In the genomic region with DNA sequence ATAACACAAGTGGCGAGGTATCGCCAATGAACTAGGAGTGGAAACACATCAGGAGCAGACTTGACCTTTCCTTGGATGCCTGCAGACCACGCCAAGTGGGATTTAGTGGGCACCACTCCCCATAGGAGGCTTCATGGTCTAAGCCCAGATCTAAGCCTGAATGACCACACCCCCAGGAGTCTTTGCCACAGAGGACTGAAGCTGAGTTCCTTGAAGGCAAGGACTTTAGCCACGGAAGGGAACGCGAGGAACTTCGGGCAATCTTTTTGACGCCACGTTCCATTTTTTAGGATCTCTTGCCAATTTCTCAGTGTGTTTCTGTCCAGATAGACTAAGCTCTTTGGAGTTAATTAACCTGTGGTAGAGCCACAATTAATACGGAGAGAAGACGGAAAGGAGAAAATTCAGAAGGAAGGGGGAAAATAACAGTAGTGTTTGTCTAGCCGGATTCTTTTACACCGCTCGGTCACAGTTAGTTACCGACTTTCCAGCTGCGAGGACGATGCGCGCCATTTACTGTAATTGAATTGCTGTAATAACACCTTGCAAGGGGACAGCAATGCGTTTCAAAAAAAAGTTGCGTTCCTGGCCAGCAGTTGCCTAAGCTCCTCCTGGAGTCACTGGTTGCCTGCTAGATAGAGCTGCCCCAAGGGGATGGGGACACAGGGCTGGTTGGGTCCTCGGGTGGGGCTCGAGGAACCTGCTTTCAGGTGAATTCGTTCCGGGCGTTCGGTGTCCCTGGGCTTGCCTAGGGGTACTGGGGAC, we compare ENCODE assay signal across 19 cellular contexts. TPM values are rescaled to one million over a fixed set of nuclear protein-coding genes. Genes with fewer than 3 reads are reported as not detected.
A peak's percentile ranks its signal among the peaks of the same experiment; 100 is the strongest.
DNase-seq lines count a peak whose midpoint lies in the region; ATAC-seq, FAIRE-seq and TF ChIP-seq lines count a peak whose summit lies in the region.
"Had no signal": no experiment of that assay in that cellular context is flagged by ENCODE, and none has a peak within 500 bp of the region (broad histone marks: within the 10 kb centered on the region; RNA-seq: fewer than 3 reads in every experiment).

No MANE protein-coding gene starts in this region.

- CTCF ChIA-PET in H1 (lab: Charles Lee; ENCODE audit: partially characterized antibody): interaction anchor here (0.6 to 5.9 kb wide), 10 partner anchors 10 to 1761 kb away, joined by 3 to 58 read pairs (median 5); no protein-coding TSS in a partner anchor

- POLR2A ChIA-PET in H1 (lab: Charles Lee; ENCODE audit: partially characterized antibody): interaction anchor here (0.7 to 2.6 kb wide), 2 partner anchors 48 to 54 kb away, joined by 3 to 8 read pairs; no protein-coding TSS in a partner anchor

- H3K27me3 ChIP-seq in right atrium auricular region: peaks cover 0 to 5% of the 10 kb centered on the region in 2 donors
- H3K27me3 ChIP-seq in H1 (replicated peaks in 1 of 4; ENCODE audit: control insufficient read depth in 3 of 4, extremely low read depth in 1 of 4, insufficient read depth in 3 of 4, low read length in 3 of 4): peaks cover 88 to 100% (median 96%) of the 10 kb centered on the region in 4 experiments
- peaks cover 51% of the 10 kb centered on the region for H3K27me3 ChIP-seq in upper lobe of right lung
- peaks cover 57% of the 10 kb centered on the region for H3K27me3 ChIP-seq in HAP-1 (ENCODE audit: low read depth)
- H3K27me3 ChIP-seq: brain microvascular endothelial cell, gastroesophageal sphincter had no signal

- in situ Hi-C loops in HAP-1 (cut with MboI; ENCODE audit: low sequenced_read_pairs): no loop called here

- intact Hi-C loops in left cardiac atrium (cut with DNase I) (loop anchor here in 1 of 2 donors (10.0 kb wide), 1 partner anchor 57 kb away; no protein-coding TSS in a partner anchor), upper lobe of right lung (cut with DNase I) (no loop called here)

- H3K27me3 Mint-ChIP-seq in neural crest cell (ENCODE audit: low read depth): peaks cover 95% of the 10 kb centered on the region

- H2AK5ac ChIP-seq in H1 (ENCODE audit: low read depth, low read length): no peak overlapping the region

- H3K27ac ChIP-seq in right atrium auricular region (no peak overlapping the region), H1 (ENCODE audit: low read depth, low read length) (no peak overlapping the region), upper lobe of right lung (no peak overlapping the region)
- H3K27ac ChIP-seq: brain microvascular endothelial cell, gastroesophageal sphincter, upper lobe of left lung had no signal

- peaks cover 4% of the 10 kb centered on the region for H3K36me3 Mint-ChIP-seq in neural crest cell (ENCODE audit: low read depth)

- H3K9ac ChIP-seq in H1 (replicated peaks in 1 of 4; ENCODE audit: extremely low read depth in 1 of 4, low read depth in 3 of 4, low read length in 3 of 4): no peak overlapping the region

- WGBS in H1 (ENCODE audit: extremely low coverage in 1 of 2, insufficient coverage in 1 of 2, insufficient read length in 1 of 2, insufficient replicate concordance in 2 of 2, low coverage in 1 of 2, low lambda C conversion rate in 2 of 2, missing lambda C conversion rate in 1 of 2), 2 experiments: 11% methylated on average over 25 of the region's 27 CpGs; no CpG with 5 or more reads in 1 of the 2 experiments

- H4K8ac ChIP-seq in H1 (ENCODE audit: extremely low read depth, insufficient read depth, low read length): no peak overlapping the region

- H3K4me3 ChIP-seq in right atrium auricular region (peak overlapping the region; percentile 28 to 34), H1 (ENCODE audit: extremely low read depth in 1 of 4, insufficient read depth in 2 of 4, low read depth in 3 of 4, low read length in 4 of 4) (peak overlapping the region in 3 of 4 experiments; percentile 17 to 38 (median 17); a peak in 1 of 8 replicates), upper lobe of right lung (peak overlapping the region; percentile 19), HAP-1 (no peak overlapping the region)

- no peak for FAIRE-seq in H1 (lab: Jason Lieb, UNC)
- FAIRE-seq: D721Med, keratinocyte had no signal

- H3K9me3 Mint-ChIP-seq in neural crest cell: peaks cover under 1% of the 10 kb centered on the region

- H3K9me3 ChIP-seq in right atrium auricular region: no peaks in the 10 kb centered on the region
- no peaks in the 10 kb centered on the region for H3K9me3 ChIP-seq in H1 (ENCODE audit: insufficient read depth in 2 of 2, low read depth in 1 of 2, low read length in 1 of 2)
- H3K9me3 ChIP-seq in upper lobe of right lung: no peaks in the 10 kb centered on the region
- H3K9me3 ChIP-seq in HAP-1: no peaks in the 10 kb centered on the region
- H3K9me3 ChIP-seq: gastroesophageal sphincter, upper lobe of left lung had no signal

- no peaks in the 10 kb centered on the region for H3K79me1 ChIP-seq in H1 (ENCODE audit: low read depth, low read length)

- no peak for TF ChIP-seq EP300 in H1 (IDR thresholded peaks at IDR 0.05; ENCODE audit: borderline replicate concordance in 1 of 2, low read depth in 2 of 2, low read length in 2 of 2)

- peak overlapping the region; percentile 1 for H3K4me3 Mint-ChIP-seq in neural crest cell

- no peak overlapping the region for H3K18ac ChIP-seq in H1 (ENCODE audit: extremely low read depth, low read length)

- H3K23me2 ChIP-seq in H1 (ENCODE audit: low read depth, low read length): no peaks in the 10 kb centered on the region

- H3K4me1 ChIP-seq in right atrium auricular region (peaks cover 0 to 11% of the 10 kb centered on the region in 2 donors), H1 (replicated peaks in 1 of 4; ENCODE audit: control insufficient read depth in 3 of 4, insufficient read depth in 4 of 4, low read length in 3 of 4) (peaks cover 6 to 29% (median 11%) of the 10 kb centered on the region in 4 experiments), upper lobe of right lung (no peaks in the 10 kb centered on the region), HAP-1 (peaks cover 4% of the 10 kb centered on the region)
- H3K4me1 ChIP-seq: gastroesophageal sphincter had no signal

- TF ChIP-seq CTCF in right atrium auricular region (IDR thresholded peaks at IDR 0.05): no peak
- no peak for TF ChIP-seq CTCF in H1 (IDR thresholded peaks at IDR 0.05; ENCODE audit: control extremely low read depth in 1 of 3, insufficient read depth in 1 of 3, low read depth in 1 of 3, low read length in 3 of 3)
- no peak for TF ChIP-seq CTCF in neural crest cell (conservative IDR thresholded peaks at IDR 0.05)
- TF ChIP-seq CTCF in upper lobe of right lung (IDR thresholded peaks at IDR 0.05): no peak

- peaks cover 43% of the 10 kb centered on the region for H3K4me1 Mint-ChIP-seq in neural crest cell

- no peaks in the 10 kb centered on the region for H3K79me2 ChIP-seq in H1 (ENCODE audit: control insufficient read depth in 1 of 2, insufficient read depth in 2 of 2, low read length in 2 of 2)

- no peak overlapping the region for H2BK5ac ChIP-seq in H1 (ENCODE audit: low read depth, low read length)

- no peak overlapping the region for H2BK120ac ChIP-seq in H1 (replicated peaks; ENCODE audit: low read depth, low read length)

- H3K56ac ChIP-seq in H1 (replicated peaks; ENCODE audit: insufficient read length, low read depth, low read length): no peak overlapping the region

- H2AFZ ChIP-seq in H1 (ENCODE audit: low read length): no peak overlapping the region

- no peak for TF ChIP-seq POLR2A in H1 (IDR thresholded peaks at IDR 0.05; ENCODE audit: control extremely low read depth in 1 of 2, low read depth in 2 of 2, low read length in 2 of 2)

- H4K20me1 ChIP-seq in H1 (replicated peaks in 1 of 2; ENCODE audit: control insufficient read depth in 1 of 2, insufficient read depth in 2 of 2, low read length in 2 of 2): peaks cover 26 to 27% of the 10 kb centered on the region in 2 experiments

- H4K91ac ChIP-seq in H1 (replicated peaks; ENCODE audit: insufficient read length, low read length): no peak overlapping the region

- no peak for TF ChIP-seq RAD21 in H1 (IDR thresholded peaks at IDR 0.05 in 1 of 2, conservative IDR thresholded peaks at IDR 0.05 in 1 of 2; ENCODE audit: low read depth in 2 of 2, low read length in 2 of 2)

- H3K27ac Mint-ChIP-seq in neural crest cell (ENCODE audit: unreplicated experiment): no peak overlapping the region

- DNase-seq in right atrium auricular region (ENCODE audit: low spot score): no peak
- DNase-seq in left cardiac atrium: no peak
- peak in 1 of 2 experiments; percentile 57 for DNase-seq in H1 (ENCODE audit: low read depth in 1 of 2, low spot score in 2 of 2)
- no peak for DNase-seq in neural crest cell (ENCODE audit: low read depth, low spot score)
- DNase-seq in upper lobe of right lung: no peak
- no peak for DNase-seq in HAP-1 (ENCODE audit: low spot score in 2 of 2)
- no peak for DNase-seq in NCI-H82 (lab: John Stamatoyannopoulos, UW)
- no peak for DNase-seq in midbrain (lab: John Stamatoyannopoulos, UW)
- DNase-seq: activated gamma-delta T cell treated with Interleukin-2 at 50 U/mL for 16 hours; AML-193; brain microvascular endothelial cell; NCI-H1436 treated with DMSO at 0.1 percent for 48 hours; NCI-H226; stimulated activated CD4-positive, alpha-beta T cell treated with anti-CD3 and anti-CD28 coated beads, Interleukin-4, amount 100 ng/mL, for 1 hour had no signal

- H2BK12ac ChIP-seq in H1 (ENCODE audit: low read depth, low read length): no peak overlapping the region

- no peak overlapping the region for H4K5ac ChIP-seq in H1 (ENCODE audit: insufficient read length, low read depth, low read length)

- no peak overlapping the region for H3K23ac ChIP-seq in H1 (ENCODE audit: insufficient read length)

- no peaks in the 10 kb centered on the region for H3K36me3 ChIP-seq in right atrium auricular region
- no peaks in the 10 kb centered on the region for H3K36me3 ChIP-seq in H1 (ENCODE audit: control insufficient read depth in 2 of 4, insufficient read depth in 4 of 4, low read length in 3 of 4)
- no peaks in the 10 kb centered on the region for H3K36me3 ChIP-seq in upper lobe of right lung
- H3K36me3 ChIP-seq in HAP-1 (replicated peaks): no peaks in the 10 kb centered on the region
- H3K36me3 ChIP-seq: brain microvascular endothelial cell, gastroesophageal sphincter, upper lobe of left lung had no signal

- ATAC-seq in left cardiac atrium (no peak), upper lobe of right lung (no peak)
- ATAC-seq: gastroesophageal sphincter had no signal

- no peak overlapping the region for H3K4ac ChIP-seq in H1 (replicated peaks; ENCODE audit: insufficient read length, low read depth, low read length)

- no peak overlapping the region for H2BK20ac ChIP-seq in H1 (ENCODE audit: low read length)

- no peak overlapping the region for H3K14ac ChIP-seq in H1 (ENCODE audit: insufficient read length)

- H2BK15ac ChIP-seq in H1 (ENCODE audit: low read length): no peak overlapping the region

- peak overlapping the region; percentile 55 to 56 for H3K4me2 ChIP-seq in H1 (ENCODE audit: insufficient read depth in 1 of 2, low read depth in 2 of 2, low read length in 2 of 2)

RNA-seq across cellular contexts. Expression of a gene that starts 37.1 kb away (rescaled TPM):
- total RNA-seq in right atrium auricular region: 10 to 100 TPM; 25.0 to 26.7 TPM
- total RNA-seq in left cardiac atrium: 10 to 100 TPM; 41.2 to 43.5 TPM
- total RNA-seq in H1 (2021; fragmentation: NEBNext Ultra II Directional; extraction: Animal tissue kit (Norgen Biotek cat#: 25700)): not detected in 2 replicates
- polyA plus RNA-seq in H1 (2011; rRNA removed): 0.03 and 0.14 TPM in 2 replicates
- polyA plus RNA-seq in H1 (2011; cell fraction: cytosol; rRNA removed): 0.05 TPM
- 0.07 TPM for polyA plus RNA-seq in H1 (2011; cell fraction: nucleus; rRNA removed)
- polyA plus RNA-seq in H1 (2012, experiment 1 of 2): 0.21 to 0.88 TPM (median 0.46 TPM) in 4 replicates
- polyA plus RNA-seq in H1 (2012, experiment 2 of 2): 0.10 TPM
- polyA plus RNA-seq in H1 (2013, experiment 1 of 2): 0.04 TPM
- 0.04 TPM for polyA plus RNA-seq in H1 (2013, experiment 2 of 2)
- 0.03 TPM in 1 of 2 replicates, not detected in the other for polyA minus RNA-seq in H1 (2011; rRNA and poly(A)+ RNA removed)
- polyA minus RNA-seq in H1 (2011; cell fraction: cytosol; rRNA and poly(A)+ RNA removed): 0.29 TPM
- polyA minus RNA-seq in H1 (2011; cell fraction: nucleus; rRNA and poly(A)+ RNA removed): not detected
- 147 and 150 TPM in 2 replicates for total RNA-seq in neural crest cell
- total RNA-seq in upper lobe of right lung: 88.1 TPM
- total RNA-seq: activated CD8-positive, alpha-beta memory T cell treated with anti-CD3 and anti-CD28 coated beads for 36 hours had no signal

Comparison
In these comparisons a context has a peak if more than half of its experiments do, and no peak if none do; other contexts are left out.
1. RNA of a gene that starts 37.1 kb away (total RNA-seq): 147 to 150 TPM in neural crest cell, 88.1 TPM in upper lobe of right lung (single experiment), 41.2 to 43.5 TPM in left cardiac atrium and 25.0 to 26.7 TPM in right atrium auricular region; not detected in H1; every median in the first group is over 10 times any median in the second.